In the genomic region with DNA sequence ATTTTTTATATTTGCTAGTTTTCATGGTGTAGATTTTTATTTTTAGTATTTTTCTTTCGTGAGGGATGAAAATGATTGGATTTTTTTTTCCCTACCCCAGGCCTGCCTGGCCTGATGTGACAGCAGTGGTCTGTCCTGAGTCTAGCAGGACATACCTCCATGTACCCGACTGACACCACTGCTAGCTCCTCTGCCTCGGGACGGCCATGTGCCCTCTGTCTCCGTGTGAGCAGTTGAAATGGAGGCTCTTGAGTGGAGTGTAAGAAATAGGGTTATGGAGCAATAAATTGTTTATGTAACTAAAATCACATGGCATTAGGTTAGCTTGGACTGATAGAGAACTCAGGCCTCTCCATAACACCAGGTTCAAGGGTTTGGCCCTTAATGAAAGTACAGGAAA, we compare ENCODE assay signal across 21 cellular contexts.
"Had no signal": no experiment of that assay in that cellular context is flagged by ENCODE, and none has a peak within 500 bp of the region (broad histone marks: within the 10 kb centered on the region; RNA-seq: fewer than 3 reads in every experiment).

No MANE protein-coding gene starts in this region.

- H3K27me3 ChIP-seq: MG63 had no signal

- DNase-seq: NCI-H1092, NCI-H1092 treated with DMSO at 0.1 percent for 48 hours, NCI-H1105, NCI-H1105 treated with DMSO at 0.1 percent for 48 hours, NCI-H1417 treated with DMSO at 0.1 percent for 48 hours, NCI-H1436 treated with DMSO at 0.1 percent for 48 hours, NCI-H1694, NCI-H1694 treated with DMSO at 0.1 percent for 48 hours, NCI-H187, NCI-H187 treated with DMSO at 0.1 percent for 48 hours, NCI-H1930, NCI-H2029, NCI-H2029 treated with DMSO at 0.1 percent for 48 hours, NCI-H2081 treated with DMSO at 0.1 percent for 48 hours, NCI-H2107, NCI-H2227 treated with DMSO at 0.1 percent for 48 hours, NCI-H345, NCI-H446 treated with DMSO at 0.1 percent for 48 hours, NCI-H510A, NCI-H510A treated with DMSO at 0.1 percent for 48 hours had no signal

- H3K9me3 ChIP-seq: MG63 had no signal

- H3K4me3 ChIP-seq: MG63 had no signal
